In genomic region chr22:42074153-42074750, GRCh38 we compare ENCODE assay signal across 8 cellular contexts. TPM values are rescaled to one million over a fixed set of nuclear protein-coding genes. Genes with fewer than 3 reads are reported as not detected.
DNase-seq lines count a peak whose midpoint lies in the region; ATAC-seq and TF ChIP-seq lines count a peak whose summit lies in the region.

A gene with protein sequence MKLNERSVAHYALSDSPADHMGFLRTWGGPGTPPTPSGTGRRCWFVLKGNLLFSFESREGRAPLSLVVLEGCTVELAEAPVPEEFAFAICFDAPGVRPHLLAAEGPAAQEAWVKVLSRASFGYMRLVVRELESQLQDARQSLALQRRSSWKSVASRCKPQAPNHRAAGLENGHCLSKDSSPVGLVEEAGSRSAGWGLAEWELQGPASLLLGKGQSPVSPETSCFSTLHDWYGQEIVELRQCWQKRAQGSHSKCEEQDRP (plus strand): TSS chr22:42074248. CDS start chr22:42077294, 3,046 bp downstream.

- H4K20me1 ChIP-seq in GM23338 (replicated peaks; ENCODE audit: insufficient read depth) = no peaks in the 10 kb centered on the region

- WGBS in esophagus muscularis mucosa = no CpG with 5 or more reads among the region's 53 CpGs

- H3F3A ChIP-seq in GM23338 (replicated peaks; ENCODE audit: low read depth) = peaks cover 21% of the 10 kb centered on the region

- intact Hi-C loops in esophagus muscularis mucosa (cut with DNase I) = no loop called here

- no peak within 1 kb of the TSS for H3K27ac ChIP-seq in GM23338 (ENCODE audit: low read depth)
- peak within 1 kb of the TSS; percentile 91 to 92 (median 92) for H3K27ac ChIP-seq in esophagus muscularis mucosa (replicated peaks in 1 of 4)

- H3K9me2 ChIP-seq in GM23338 (ENCODE audit: insufficient read depth) = no peaks in the 10 kb centered on the region

- TF ChIP-seq EP300 in esophagus muscularis mucosa (IDR thresholded peaks at IDR 0.05) = peak; percentile 3

- H3K36me3 Mint-ChIP-seq in GM23338 (ENCODE audit: low read depth) (no peaks in the 10 kb centered on the region), nephron (ENCODE audit: low read depth) (no peaks in the 10 kb centered on the region)

- H3K9me3 Mint-ChIP-seq in GM23338 (no peaks in the 10 kb centered on the region; the same call in 2 of the 3 replicates), nephron (no peaks in the 10 kb centered on the region)

- H3K4me3 Mint-ChIP-seq in GM23338 (peak within 1 kb of the TSS; percentile 64), nephron (peak within 1 kb of the TSS; percentile 59 to 69 (median 65))

- H3K4me2 ChIP-seq in GM23338 = peak within 1 kb of the TSS; percentile 83

- H3K79me2 ChIP-seq in GM23338 (replicated peaks; ENCODE audit: insufficient read depth) = no peaks in the 10 kb centered on the region; the same call in 1 of the 2 replicates

- H3K27ac Mint-ChIP-seq in GM23338 (no peak within 1 kb of the TSS), nephron (peak within 1 kb of the TSS; percentile 63 to 92 (median 76))

- H3K4me3 ChIP-seq in GM23338 (peak within 1 kb of the TSS; percentile 57), esophagus muscularis mucosa (peak within 1 kb of the TSS; percentile 71 to 82 (median 76))

- H3K36me3 ChIP-seq in GM23338 (ENCODE audit: insufficient read depth) (no peaks in the 10 kb centered on the region), esophagus muscularis mucosa (peaks cover 0 to 21% (median 17%) of the 10 kb centered on the region in 4 donors)

- H3K4me1 Mint-ChIP-seq in GM23338 (peaks cover 33% of the 10 kb centered on the region), nephron (peaks cover 51% of the 10 kb centered on the region)

- DNase-seq in GM23338 (ENCODE audit: low spot score) (peak; percentile 68), activated T-cell treated with anti-CD3 and anti-CD28 coated beads for 1 hour (ENCODE audit: low read depth) (peak; percentile 47), esophagus muscularis mucosa (ENCODE audit: extremely low spot score) (no peak), ureter (ENCODE audit: low spot score) (peak; percentile 48), SIG-M5 treated with dmso at 0.1 percent for 504 hours (lab: John Stamatoyannopoulos, UW; ENCODE audit: unreplicated experiment) (no peak), NCI-H446 (lab: John Stamatoyannopoulos, UW) (no peak)

- H3K27me3 ChIP-seq in GM23338 (ENCODE audit: insufficient read depth) (peaks cover 11% of the 10 kb centered on the region), esophagus muscularis mucosa (no peaks in the 10 kb centered on the region)

- peak in 1 of 2 experiments; percentile 33; a peak in 2 of 4 replicates for TF ChIP-seq CTCF in GM23338 (conservative IDR thresholded peaks at IDR 0.05; ENCODE audit: low read depth in 2 of 2)
- peak; percentile 24 to 54 (median 31) for TF ChIP-seq CTCF in esophagus muscularis mucosa (IDR thresholded peaks at IDR 0.05)
- no peak for TF ChIP-seq CTCF in nephron (IDR thresholded peaks at IDR 0.05; ENCODE audit: unreplicated experiment in 3 of 3)

- ATAC-seq in GM23338 (peak; percentile 8), HG03432 (IDR thresholded peaks at IDR 0.05; ENCODE audit: unreplicated experiment) (no peak)

- H3K27me3 Mint-ChIP-seq in GM23338 (ENCODE audit: insufficient read depth, low read depth, poor library complexity) (peaks cover 24% of the 10 kb centered on the region), nephron (ENCODE audit: low read depth) (no peaks in the 10 kb centered on the region)

- TF ChIP-seq POLR2A in esophagus muscularis mucosa (IDR thresholded peaks at IDR 0.05; ENCODE audit: low read depth) = no peak

- H2AFZ ChIP-seq in GM23338 = peak within 1 kb of the TSS; percentile 80

- H3K9me3 ChIP-seq in esophagus muscularis mucosa = no peaks in the 10 kb centered on the region

- H3K4me1 ChIP-seq in GM23338 (ENCODE audit: insufficient read depth) (peaks cover 37% of the 10 kb centered on the region), esophagus muscularis mucosa (peaks cover 55 to 84% (median 77%) of the 10 kb centered on the region in 4 donors)

TF ChIP-seq in GM23338, 12 proteins besides CTCF, POLR2A, EP300 and RAD21:
- TF ChIP-seq POLR2AphosphoS5 (IDR thresholded peaks at IDR 0.05; ENCODE audit: low read depth) (0 out of 2 replicates have a peak, but pooled peaks have one; percentile 17), EZH2 (IDR thresholded peaks at IDR 0.05; ENCODE audit: low read depth, unreplicated experiment) (no peak), STAT1 (IDR thresholded peaks at IDR 0.05; ENCODE audit: unreplicated experiment) (no peak), EZH2phosphoT487 (IDR thresholded peaks at IDR 0.05; ENCODE audit: unreplicated experiment) (no peak), NANOG (IDR thresholded peaks at IDR 0.05; ENCODE audit: borderline replicate concordance) (no peak)
- TF ChIP-seq, protein P1, sequence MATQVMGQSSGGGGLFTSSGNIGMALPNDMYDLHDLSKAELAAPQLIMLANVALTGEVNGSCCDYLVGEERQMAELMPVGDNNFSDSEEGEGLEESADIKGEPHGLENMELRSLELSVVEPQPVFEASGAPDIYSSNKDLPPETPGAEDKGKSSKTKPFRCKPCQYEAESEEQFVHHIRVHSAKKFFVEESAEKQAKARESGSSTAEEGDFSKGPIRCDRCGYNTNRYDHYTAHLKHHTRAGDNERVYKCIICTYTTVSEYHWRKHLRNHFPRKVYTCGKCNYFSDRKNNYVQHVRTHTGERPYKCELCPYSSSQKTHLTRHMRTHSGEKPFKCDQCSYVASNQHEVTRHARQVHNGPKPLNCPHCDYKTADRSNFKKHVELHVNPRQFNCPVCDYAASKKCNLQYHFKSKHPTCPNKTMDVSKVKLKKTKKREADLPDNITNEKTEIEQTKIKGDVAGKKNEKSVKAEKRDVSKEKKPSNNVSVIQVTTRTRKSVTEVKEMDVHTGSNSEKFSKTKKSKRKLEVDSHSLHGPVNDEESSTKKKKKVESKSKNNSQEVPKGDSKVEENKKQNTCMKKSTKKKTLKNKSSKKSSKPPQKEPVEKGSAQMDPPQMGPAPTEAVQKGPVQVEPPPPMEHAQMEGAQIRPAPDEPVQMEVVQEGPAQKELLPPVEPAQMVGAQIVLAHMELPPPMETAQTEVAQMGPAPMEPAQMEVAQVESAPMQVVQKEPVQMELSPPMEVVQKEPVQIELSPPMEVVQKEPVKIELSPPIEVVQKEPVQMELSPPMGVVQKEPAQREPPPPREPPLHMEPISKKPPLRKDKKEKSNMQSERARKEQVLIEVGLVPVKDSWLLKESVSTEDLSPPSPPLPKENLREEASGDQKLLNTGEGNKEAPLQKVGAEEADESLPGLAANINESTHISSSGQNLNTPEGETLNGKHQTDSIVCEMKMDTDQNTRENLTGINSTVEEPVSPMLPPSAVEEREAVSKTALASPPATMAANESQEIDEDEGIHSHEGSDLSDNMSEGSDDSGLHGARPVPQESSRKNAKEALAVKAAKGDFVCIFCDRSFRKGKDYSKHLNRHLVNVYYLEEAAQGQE (IDR thresholded peaks at IDR 0.05; ENCODE audit: unreplicated experiment) = no peak

RNA-seq across cellular contexts. Expression of the gene that starts here (rescaled TPM):
- total RNA-seq in GM23338 (2014; rRNA removed; shearing (Covaris generic)) = 5.9 and 7.6 TPM in 2 replicates
- polyA plus RNA-seq in GM23338 (2016; fragmentation: Nextera tagmentation; extraction: Ambion mirVana) = 3.8 and 4.5 TPM in 2 replicates
- total RNA-seq in esophagus muscularis mucosa (10 to 100 TPM; 16.6 to 34.6 (median 25.4) TPM), ureter (7.8 TPM)

Comparison
In these comparisons a context has a peak if more than half of its experiments do, and no peak if none do; other contexts are left out.
1. DNase-seq: peak in GM23338 (single experiment), activated T-cell treated with anti-CD3 and anti-CD28 coated beads for 1 hour (single experiment) and ureter (single experiment); none in esophagus muscularis mucosa (single experiment), SIG-M5 treated with dmso at 0.1 percent for 504 hours (single experiment) and NCI-H446 (0 of 2).
2. CTCF ChIP-seq: peak in esophagus muscularis mucosa (3 of 3); none in nephron (0 of 3).